28 cellular contexts compared by ENCODE assay signal in the genomic region with DNA sequence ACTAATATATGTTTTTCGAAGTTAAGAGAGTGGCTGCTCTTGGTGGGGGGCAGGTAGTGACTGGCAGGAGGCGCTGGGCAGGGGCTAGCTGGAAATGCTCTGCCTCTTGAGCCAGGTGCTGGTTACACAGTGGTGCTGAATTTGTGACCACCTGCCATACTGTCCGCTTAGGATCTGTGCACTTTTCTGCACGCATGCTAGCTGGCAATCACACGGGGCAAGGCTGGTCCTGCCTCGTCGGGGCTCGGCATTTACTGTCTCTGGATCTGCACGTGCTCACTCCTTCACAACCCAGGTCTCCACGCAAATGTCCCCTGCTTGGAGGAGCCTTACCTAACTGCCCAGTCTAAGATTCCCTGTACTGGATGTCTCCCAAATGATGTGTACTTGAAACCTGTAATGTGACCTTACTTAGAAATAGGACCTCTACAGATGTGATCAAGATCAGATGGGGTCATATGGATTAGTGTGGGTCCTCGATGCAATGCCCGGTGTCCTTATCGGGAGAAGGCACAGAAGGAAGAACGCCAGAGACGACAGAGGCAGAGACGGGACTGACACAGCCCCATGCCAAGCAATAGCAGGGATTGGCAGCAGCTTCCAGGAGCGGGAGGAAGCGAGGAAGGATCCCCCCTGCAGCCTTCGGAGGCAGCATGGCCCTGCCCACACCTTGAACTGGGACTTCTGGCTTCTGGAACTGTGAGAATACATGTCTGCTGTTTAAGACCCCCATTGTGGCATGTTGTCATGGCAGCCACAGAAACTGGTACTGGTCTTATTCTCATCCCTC.
"Had no signal": no experiment of that assay in that cellular context is flagged by ENCODE, and none has a peak within 500 bp of the region (broad histone marks: within the 10 kb centered on the region; RNA-seq: fewer than 3 reads in every experiment).

No MANE protein-coding gene starts in this region.

- H3K4me3 ChIP-seq: ascending aorta, breast epithelium, colonic mucosa, esophagus squamous epithelium, gastroesophageal sphincter had no signal

- H3K9me3 ChIP-seq: ascending aorta, breast epithelium, colonic mucosa, esophagus squamous epithelium, gastroesophageal sphincter had no signal

- H3K4me1 Mint-ChIP-seq: activated naive CD4-positive, alpha-beta T cell treated with anti-CD3 and anti-CD28 coated beads, Interleukin-2, amount 10 ng/mL, durations not matched to agents 7 days and 5 days; activated naive CD8-positive, alpha-beta T cell treated with anti-CD3 and anti-CD28 coated beads, Interleukin-2, amount 10 ng/mL, durations not matched to agents 7 days and 5 days had no signal

- H3K27me3 ChIP-seq: ascending aorta, breast epithelium, colonic mucosa, esophagus squamous epithelium, gastroesophageal sphincter had no signal

- H3K9me3 Mint-ChIP-seq: activated CD4-positive, alpha-beta memory T cell treated with anti-CD3 and anti-CD28 coated beads for 36 hours; activated CD4-positive, alpha-beta T cell treated with anti-CD3 and anti-CD28 coated beads, Interleukin-2, amount 10 ng/mL, durations not matched to agents 24 days and 14 days; activated naive CD4-positive, alpha-beta T cell treated with anti-CD3 and anti-CD28 coated beads, Interleukin-2, amount 10 ng/mL, durations not matched to agents 7 days and 5 days; activated naive CD4-positive, alpha-beta T cell treated with anti-CD3 and anti-CD28 coated beads, Interleukin-2, amount 50 U/mL, for 72 hours; activated naive CD8-positive, alpha-beta T cell treated with anti-CD3 and anti-CD28 coated beads, Interleukin-2, amount 10 ng/mL, durations not matched to agents 7 days and 5 days; activated T-cell treated with anti-CD3 and anti-CD28 coated beads, Interleukin-2, amount 50 U/mL, for 24 hours; activated T-cell treated with anti-CD3 and anti-CD28 coated beads, Interleukin-2, amount 50 U/mL, for 72 hours had no signal

- H3K27ac Mint-ChIP-seq: activated CD4-positive, alpha-beta memory T cell treated with anti-CD3 and anti-CD28 coated beads for 36 hours; activated CD4-positive, alpha-beta T cell treated with anti-CD3 and anti-CD28 coated beads for 36 hours; activated CD4-positive, alpha-beta T cell treated with anti-CD3 and anti-CD28 coated beads, Interleukin-2, amount 10 ng/mL, durations not matched to agents 24 days and 14 days; activated CD8-positive, alpha-beta T cell treated with anti-CD3 and anti-CD28 coated beads, Interleukin-2, amount 10 ng/mL, durations not matched to agents 7 days and 5 days; activated naive CD4-positive, alpha-beta T cell treated with anti-CD3 and anti-CD28 coated beads, Interleukin-2, amount 10 ng/mL, durations not matched to agents 7 days and 5 days; activated naive CD8-positive, alpha-beta T cell treated with anti-CD3 and anti-CD28 coated beads, Interleukin-2, amount 10 ng/mL, durations not matched to agents 7 days and 5 days; activated T-cell treated with anti-CD3 and anti-CD28 coated beads, Interleukin-2, amount 50 U/mL, for 24 hours; activated T-cell treated with anti-CD3 and anti-CD28 coated beads, Interleukin-2, amount 50 U/mL, for 72 hours had no signal

- H3K27ac ChIP-seq: ascending aorta, breast epithelium, colonic mucosa, epithelial cell of prostate, esophagus squamous epithelium, gastroesophageal sphincter had no signal

- ATAC-seq: activated CD4-positive, alpha-beta T cell treated with anti-CD3 and anti-CD28 coated beads for 36 hours; activated CD8-positive, alpha-beta T cell treated with anti-CD3 and anti-CD28 coated beads, Interleukin-2, amount 10 ng/mL, durations not matched to agents 7 days and 5 days; activated naive CD4-positive, alpha-beta T cell treated with anti-CD3 and anti-CD28 coated beads, Interleukin-2, amount 50 U/mL, for 72 hours; activated T-cell treated with anti-CD3 and anti-CD28 coated beads, Interleukin-2, amount 50 U/mL, for 72 hours; gastroesophageal sphincter had no signal

- H3K4me1 ChIP-seq: ascending aorta, breast epithelium, colonic mucosa, esophagus squamous epithelium, gastroesophageal sphincter had no signal

- H3K4me3 Mint-ChIP-seq: activated CD4-positive, alpha-beta memory T cell treated with anti-CD3 and anti-CD28 coated beads for 36 hours; activated CD4-positive, alpha-beta T cell treated with anti-CD3 and anti-CD28 coated beads for 36 hours; activated CD4-positive, alpha-beta T cell treated with anti-CD3 and anti-CD28 coated beads, Interleukin-2, amount 10 ng/mL, durations not matched to agents 24 days and 14 days; activated CD8-positive, alpha-beta T cell treated with anti-CD3 and anti-CD28 coated beads, Interleukin-2, amount 10 ng/mL, durations not matched to agents 7 days and 5 days; activated naive CD4-positive, alpha-beta T cell treated with anti-CD3 and anti-CD28 coated beads, Interleukin-2, amount 10 ng/mL, durations not matched to agents 7 days and 5 days; activated naive CD8-positive, alpha-beta T cell treated with anti-CD3 and anti-CD28 coated beads, Interleukin-2, amount 10 ng/mL, durations not matched to agents 7 days and 5 days; activated T-cell treated with anti-CD3 and anti-CD28 coated beads, Interleukin-2, amount 50 U/mL, for 24 hours; activated T-cell treated with anti-CD3 and anti-CD28 coated beads, Interleukin-2, amount 50 U/mL, for 72 hours; brain had no signal

- H3K36me3 ChIP-seq: breast epithelium, colonic mucosa had no signal

- DNase-seq: activated CD4-positive, alpha-beta memory T cell treated with anti-CD3 and anti-CD28 coated beads for 36 hours; activated CD4-positive, alpha-beta T cell treated with anti-CD3 and anti-CD28 coated beads for 36 hours; activated CD4-positive, alpha-beta T cell treated with anti-CD3 and anti-CD28 coated beads, Interleukin-2, amount 10 ng/mL, durations not matched to agents 24 days and 14 days; activated CD4-positive, CD25-positive, alpha-beta regulatory T cell; activated CD4-positive, CD25-positive, alpha-beta regulatory T cell treated with anti-CD3 and anti-CD28 coated beads, Interleukin-2, amount 50 U/mL, for 72 hours; activated CD8-positive, alpha-beta memory T cell treated with anti-CD3 and anti-CD28 coated beads, Interleukin-2, amount 50 U/mL, for 48 hours; activated CD8-positive, alpha-beta T cell treated with anti-CD3 and anti-CD28 coated beads, Interleukin-2, amount 10 ng/mL, durations not matched to agents 7 days and 5 days; activated gamma-delta T cell; activated naive CD4-positive, alpha-beta T cell; activated naive CD4-positive, alpha-beta T cell treated with anti-CD3 and anti-CD28 coated beads, Interleukin-2, amount 10 ng/mL, durations not matched to agents 7 days and 5 days; activated naive CD8-positive, alpha-beta T cell treated with anti-CD3 and anti-CD28 coated beads, Interleukin-2, amount 10 ng/mL, durations not matched to agents 7 days and 5 days; activated T-cell treated with anti-CD3 and anti-CD28 coated beads for 4 hours; activated T-cell treated with anti-CD3 and anti-CD28 coated beads, Interleukin-2, amount 50 U/mL, for 24 hours; activated T-cell treated with anti-CD3 and anti-CD28 coated beads, Interleukin-2, amount 50 U/mL, for 72 hours; caudate nucleus; colonic mucosa; effector CD8-positive, alpha-beta T cell; esophagus squamous epithelium; foreskin melanocyte; T-helper 2 cell had no signal

- H3K27me3 Mint-ChIP-seq: activated CD4-positive, alpha-beta memory T cell treated with anti-CD3 and anti-CD28 coated beads for 36 hours; activated CD4-positive, alpha-beta T cell treated with anti-CD3 and anti-CD28 coated beads for 36 hours; activated CD4-positive, alpha-beta T cell treated with anti-CD3 and anti-CD28 coated beads, Interleukin-2, amount 10 ng/mL, durations not matched to agents 24 days and 14 days; activated naive CD4-positive, alpha-beta T cell treated with anti-CD3 and anti-CD28 coated beads, Interleukin-2, amount 10 ng/mL, durations not matched to agents 7 days and 5 days; activated naive CD8-positive, alpha-beta T cell treated with anti-CD3 and anti-CD28 coated beads, Interleukin-2, amount 10 ng/mL, durations not matched to agents 7 days and 5 days; activated T-cell treated with anti-CD3 and anti-CD28 coated beads, Interleukin-2, amount 50 U/mL, for 24 hours; brain had no signal

- FAIRE-seq: endometrium, endothelial cell of umbilical vein had no signal
